In the genomic region with DNA sequence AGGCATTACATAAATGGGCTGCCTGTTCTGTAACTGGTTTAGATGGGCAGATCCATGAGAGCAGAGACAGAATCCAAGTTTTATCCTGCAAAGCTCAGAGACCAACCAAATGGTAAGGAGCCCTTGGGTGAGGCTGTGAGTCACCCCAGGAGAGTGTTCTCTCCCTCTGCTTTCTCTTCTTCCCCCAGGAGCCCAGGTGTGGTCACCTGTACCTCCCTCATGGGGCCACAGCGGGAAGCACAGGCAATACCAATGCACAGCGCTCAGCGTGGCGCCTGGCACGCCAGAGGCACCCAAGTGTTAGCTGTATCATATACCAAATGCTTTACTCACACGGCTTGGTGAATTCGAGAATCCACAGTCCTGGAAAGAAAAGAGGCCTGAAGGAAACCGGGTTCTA, we compare ENCODE assay signal across 2 cellular contexts.
TF ChIP-seq lines count a peak whose summit lies in the region.

No MANE protein-coding gene starts in this region.

TF ChIP-seq in Ishikawa, 13 proteins besides CTCF, POLR2A, EP300 and RAD21:
- TF ChIP-seq CREB1 (IDR thresholded peaks at IDR 0.05; ENCODE audit: low read depth) (0 out of 2 replicates have a peak, but pooled peaks have one; percentile 31), FOXM1 (IDR thresholded peaks at IDR 0.05; ENCODE audit: borderline replicate concordance, low read depth) (peak; percentile 88; the same call in 1 of the 2 replicates), CEBPB (IDR thresholded peaks at IDR 0.05) (peak; percentile 43), EGR1 (IDR thresholded peaks at IDR 0.05) (no peak), TAF1 (IDR thresholded peaks at IDR 0.05; ENCODE audit: low read depth) (no peak), ZBTB7A (IDR thresholded peaks at IDR 0.05; ENCODE audit: low read depth) (no peak), TCF12 (IDR thresholded peaks at IDR 0.05; ENCODE audit: low read depth) (peak; percentile 99), NFIC (IDR thresholded peaks at IDR 0.05) (peak; percentile 98), MAX (IDR thresholded peaks at IDR 0.05) (peak; percentile 78), USF1 (IDR thresholded peaks at IDR 0.05) (peak; percentile 45; the same call in 1 of the 2 replicates), YY1 (IDR thresholded peaks at IDR 0.05; ENCODE audit: low read depth) (peak; percentile 36; the same call in 1 of the 2 replicates), TEAD4 (IDR thresholded peaks at IDR 0.05) (peak; percentile 91)
- TF ChIP-seq, protein P1, sequence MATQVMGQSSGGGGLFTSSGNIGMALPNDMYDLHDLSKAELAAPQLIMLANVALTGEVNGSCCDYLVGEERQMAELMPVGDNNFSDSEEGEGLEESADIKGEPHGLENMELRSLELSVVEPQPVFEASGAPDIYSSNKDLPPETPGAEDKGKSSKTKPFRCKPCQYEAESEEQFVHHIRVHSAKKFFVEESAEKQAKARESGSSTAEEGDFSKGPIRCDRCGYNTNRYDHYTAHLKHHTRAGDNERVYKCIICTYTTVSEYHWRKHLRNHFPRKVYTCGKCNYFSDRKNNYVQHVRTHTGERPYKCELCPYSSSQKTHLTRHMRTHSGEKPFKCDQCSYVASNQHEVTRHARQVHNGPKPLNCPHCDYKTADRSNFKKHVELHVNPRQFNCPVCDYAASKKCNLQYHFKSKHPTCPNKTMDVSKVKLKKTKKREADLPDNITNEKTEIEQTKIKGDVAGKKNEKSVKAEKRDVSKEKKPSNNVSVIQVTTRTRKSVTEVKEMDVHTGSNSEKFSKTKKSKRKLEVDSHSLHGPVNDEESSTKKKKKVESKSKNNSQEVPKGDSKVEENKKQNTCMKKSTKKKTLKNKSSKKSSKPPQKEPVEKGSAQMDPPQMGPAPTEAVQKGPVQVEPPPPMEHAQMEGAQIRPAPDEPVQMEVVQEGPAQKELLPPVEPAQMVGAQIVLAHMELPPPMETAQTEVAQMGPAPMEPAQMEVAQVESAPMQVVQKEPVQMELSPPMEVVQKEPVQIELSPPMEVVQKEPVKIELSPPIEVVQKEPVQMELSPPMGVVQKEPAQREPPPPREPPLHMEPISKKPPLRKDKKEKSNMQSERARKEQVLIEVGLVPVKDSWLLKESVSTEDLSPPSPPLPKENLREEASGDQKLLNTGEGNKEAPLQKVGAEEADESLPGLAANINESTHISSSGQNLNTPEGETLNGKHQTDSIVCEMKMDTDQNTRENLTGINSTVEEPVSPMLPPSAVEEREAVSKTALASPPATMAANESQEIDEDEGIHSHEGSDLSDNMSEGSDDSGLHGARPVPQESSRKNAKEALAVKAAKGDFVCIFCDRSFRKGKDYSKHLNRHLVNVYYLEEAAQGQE (IDR thresholded peaks at IDR 0.05; ENCODE audit: low read depth), result no peak

TF ChIP-seq in K562, 482 proteins besides CTCF, POLR2A, EP300 and RAD21:
- TF ChIP-seq NR4A1 (CRISPR knock-in tag; IDR thresholded peaks at IDR 0.05) (no peak), NR4A1 (tag; IDR thresholded peaks at IDR 0.05) (no peak), PTBP1 (IDR thresholded peaks at IDR 0.05; ENCODE audit: low read depth, low read length) (no peak)
- TF ChIP-seq, protein P2, sequence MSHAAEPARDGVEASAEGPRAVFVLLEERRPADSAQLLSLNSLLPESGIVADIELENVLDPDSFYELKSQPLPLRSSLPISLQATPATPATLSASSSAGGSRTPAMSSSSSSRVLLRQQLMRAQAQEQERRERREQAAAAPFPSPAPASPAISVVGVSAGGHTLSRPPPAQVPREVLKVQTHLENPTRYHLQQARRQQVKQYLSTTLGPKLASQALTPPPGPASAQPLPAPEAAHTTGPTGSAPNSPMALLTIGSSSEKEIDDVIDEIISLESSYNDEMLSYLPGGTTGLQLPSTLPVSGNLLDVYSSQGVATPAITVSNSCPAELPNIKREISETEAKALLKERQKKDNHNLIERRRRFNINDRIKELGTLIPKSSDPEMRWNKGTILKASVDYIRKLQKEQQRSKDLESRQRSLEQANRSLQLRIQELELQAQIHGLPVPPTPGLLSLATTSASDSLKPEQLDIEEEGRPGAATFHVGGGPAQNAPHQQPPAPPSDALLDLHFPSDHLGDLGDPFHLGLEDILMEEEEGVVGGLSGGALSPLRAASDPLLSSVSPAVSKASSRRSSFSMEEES (CRISPR knock-in tag; IDR thresholded peaks at IDR 0.05), result no peak
- TF ChIP-seq, protein P3, sequence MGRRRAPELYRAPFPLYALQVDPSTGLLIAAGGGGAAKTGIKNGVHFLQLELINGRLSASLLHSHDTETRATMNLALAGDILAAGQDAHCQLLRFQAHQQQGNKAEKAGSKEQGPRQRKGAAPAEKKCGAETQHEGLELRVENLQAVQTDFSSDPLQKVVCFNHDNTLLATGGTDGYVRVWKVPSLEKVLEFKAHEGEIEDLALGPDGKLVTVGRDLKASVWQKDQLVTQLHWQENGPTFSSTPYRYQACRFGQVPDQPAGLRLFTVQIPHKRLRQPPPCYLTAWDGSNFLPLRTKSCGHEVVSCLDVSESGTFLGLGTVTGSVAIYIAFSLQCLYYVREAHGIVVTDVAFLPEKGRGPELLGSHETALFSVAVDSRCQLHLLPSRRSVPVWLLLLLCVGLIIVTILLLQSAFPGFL (CRISPR knock-in tag; IDR thresholded peaks at IDR 0.05), result no peak
- TF ChIP-seq, protein P4, sequence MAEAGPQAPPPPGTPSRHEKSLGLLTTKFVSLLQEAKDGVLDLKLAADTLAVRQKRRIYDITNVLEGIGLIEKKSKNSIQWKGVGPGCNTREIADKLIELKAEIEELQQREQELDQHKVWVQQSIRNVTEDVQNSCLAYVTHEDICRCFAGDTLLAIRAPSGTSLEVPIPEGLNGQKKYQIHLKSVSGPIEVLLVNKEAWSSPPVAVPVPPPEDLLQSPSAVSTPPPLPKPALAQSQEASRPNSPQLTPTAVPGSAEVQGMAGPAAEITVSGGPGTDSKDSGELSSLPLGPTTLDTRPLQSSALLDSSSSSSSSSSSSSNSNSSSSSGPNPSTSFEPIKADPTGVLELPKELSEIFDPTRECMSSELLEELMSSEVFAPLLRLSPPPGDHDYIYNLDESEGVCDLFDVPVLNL (CRISPR knock-in tag; IDR thresholded peaks at IDR 0.05; ENCODE audit: low read depth), result no peak
